ENCODE assay signal across 36 cellular contexts in genomic region chr3:165682734-165683133, GRCh38.
"Had no signal": no experiment of that assay in that cellular context is flagged by ENCODE, and none has a peak within 500 bp of the region (broad histone marks: within the 10 kb centered on the region; RNA-seq: fewer than 3 reads in every experiment).

No MANE protein-coding gene starts in this region.

- H3K27me3 ChIP-seq: MG63 had no signal

- H3K36me3 ChIP-seq: MG63 had no signal

- DNase-seq: Kasumi-1, MG63, MM.1S, MV-4-11, NCI-H1048, NCI-H1092, NCI-H1092 treated with DMSO at 0.1 percent for 48 hours, NCI-H1105, NCI-H1105 treated with DMSO at 0.1 percent for 48 hours, NCI-H1417, NCI-H1417 treated with DMSO at 0.1 percent for 48 hours, NCI-H1436, NCI-H1436 treated with DMSO at 0.1 percent for 48 hours, NCI-H146, NCI-H1694, NCI-H1694 treated with DMSO at 0.1 percent for 48 hours, NCI-H187, NCI-H187 treated with DMSO at 0.1 percent for 48 hours, NCI-H1930, NCI-H2029, NCI-H2029 treated with DMSO at 0.1 percent for 48 hours, NCI-H2081, NCI-H2081 treated with DMSO at 0.1 percent for 48 hours, NCI-H2107, NCI-H2171, NCI-H2171 treated with DMSO at 0.1 percent for 48 hours, NCI-H2227 treated with DMSO at 0.1 percent for 48 hours, NCI-H226, NCI-H345, NCI-H446, NCI-H446 treated with DMSO at 0.1 percent for 48 hours, NCI-H510A, NCI-H510A treated with DMSO at 0.1 percent for 48 hours, NCI-H524, NCI-H524 treated with DMSO at 0.1 percent for 48 hours, NCI-H526 had no signal

- H3K4me3 ChIP-seq: MG63 had no signal

- H3K9me3 ChIP-seq: MG63 had no signal
